Comparison of ENCODE assay signal across 17 cellular contexts in genomic region chr1:77620273-77620672, GRCh38.
A peak's percentile ranks its signal among the peaks of the same experiment; 100 is the strongest.
DNase-seq lines count a peak whose midpoint lies in the region; ATAC-seq and FAIRE-seq lines count a peak whose summit lies in the region.
"Had no signal": no experiment of that assay in that cellular context is flagged by ENCODE, and none has a peak within 500 bp of the region (broad histone marks: within the 10 kb centered on the region; RNA-seq: fewer than 3 reads in every experiment).

No MANE protein-coding gene starts in this region.

- peaks cover 25% of the 10 kb centered on the region for H3K4me1 Mint-ChIP-seq in dendritic cell treated with granulocyte-macrophage colony-stimulating factor and Interleukin-4, amounts not matched to agents 40 ng/mL and 50 ng/mL, for 4 days (ENCODE audit: low read depth)
- peaks cover 20% of the 10 kb centered on the region for H3K4me1 Mint-ChIP-seq in stimulated activated effector memory CD8-positive, alpha-beta T cell treated with anti-CD3 and anti-CD28 coated beads, Interleukin-12 subunit alpha, Interleukin-12 subunit beta, amount 100 ng/mL, for 72 hours

- H3K4me3 Mint-ChIP-seq in dendritic cell treated with granulocyte-macrophage colony-stimulating factor and Interleukin-4, amounts not matched to agents 40 ng/mL and 50 ng/mL, for 4 days: no peak overlapping the region
- H3K4me3 Mint-ChIP-seq in stimulated activated effector memory CD8-positive, alpha-beta T cell treated with anti-CD3 and anti-CD28 coated beads, Interleukin-12 subunit alpha, Interleukin-12 subunit beta, amount 100 ng/mL, for 72 hours: no peak overlapping the region
- H3K4me3 Mint-ChIP-seq: CD4-positive, CD25-positive, alpha-beta regulatory T cell; HFFc6; T-cell had no signal

- no peaks in the 10 kb centered on the region for H3K9me3 Mint-ChIP-seq in dendritic cell treated with granulocyte-macrophage colony-stimulating factor and Interleukin-4, amounts not matched to agents 40 ng/mL and 50 ng/mL, for 4 days
- no peaks in the 10 kb centered on the region for H3K9me3 Mint-ChIP-seq in stimulated activated effector memory CD8-positive, alpha-beta T cell treated with anti-CD3 and anti-CD28 coated beads, Interleukin-12 subunit alpha, Interleukin-12 subunit beta, amount 100 ng/mL, for 72 hours
- H3K9me3 Mint-ChIP-seq: CD4-positive, CD25-positive, alpha-beta regulatory T cell; HFFc6; T-cell had no signal

- peaks cover 49% of the 10 kb centered on the region for H3K36me3 Mint-ChIP-seq in dendritic cell treated with granulocyte-macrophage colony-stimulating factor and Interleukin-4, amounts not matched to agents 40 ng/mL and 50 ng/mL, for 4 days (ENCODE audit: low read depth)
- H3K36me3 Mint-ChIP-seq in stimulated activated effector memory CD8-positive, alpha-beta T cell treated with anti-CD3 and anti-CD28 coated beads, Interleukin-12 subunit alpha, Interleukin-12 subunit beta, amount 100 ng/mL, for 72 hours: peaks cover 58% of the 10 kb centered on the region

- DNase-seq in GM18507 (ENCODE audit: extremely low spot score, insufficient read length, low read depth) (no peak), SK-N-MC (ENCODE audit: low read depth, low spot score) (peak; percentile 66), HCEC 1CT (no peak), germinal center (ENCODE audit: low spot score) (no peak)
- DNase-seq in stimulated activated effector memory CD8-positive, alpha-beta T cell treated with anti-CD3 and anti-CD28 coated beads, Interleukin-12 subunit alpha, Interleukin-12 subunit beta, amount 100 ng/mL, for 72 hours (ENCODE audit: low spot score in 2 of 2): no peak
- DNase-seq: CD4-positive, CD25-positive, alpha-beta regulatory T cell; GOT3; HFFc6; NCI-H1092; NCI-H2081; Right ventricle myocardium superior; SK-N-SH; T-cell had no signal

- no peak for ATAC-seq in stimulated activated effector memory CD8-positive, alpha-beta T cell treated with anti-CD3 and anti-CD28 coated beads, Interleukin-12 subunit alpha, Interleukin-12 subunit beta, amount 100 ng/mL, for 72 hours
- ATAC-seq in GM18498 (IDR thresholded peaks at IDR 0.05; ENCODE audit: unreplicated experiment): no peak
- ATAC-seq: T-cell had no signal

- H3K27ac Mint-ChIP-seq in dendritic cell treated with granulocyte-macrophage colony-stimulating factor and Interleukin-4, amounts not matched to agents 40 ng/mL and 50 ng/mL, for 4 days: peak overlapping the region; percentile 0
- peak overlapping the region; percentile 50 for H3K27ac Mint-ChIP-seq in stimulated activated effector memory CD8-positive, alpha-beta T cell treated with anti-CD3 and anti-CD28 coated beads, Interleukin-12 subunit alpha, Interleukin-12 subunit beta, amount 100 ng/mL, for 72 hours
- H3K27ac Mint-ChIP-seq: HFFc6 had no signal

- no peaks in the 10 kb centered on the region for H3K9me3 ChIP-seq in SK-N-MC (ENCODE audit: low read depth, low read length)
- H3K9me3 ChIP-seq: SK-N-SH had no signal

- no peaks in the 10 kb centered on the region for H3K27me3 Mint-ChIP-seq in dendritic cell treated with granulocyte-macrophage colony-stimulating factor and Interleukin-4, amounts not matched to agents 40 ng/mL and 50 ng/mL, for 4 days
- H3K27me3 Mint-ChIP-seq: CD4-positive, CD25-positive, alpha-beta regulatory T cell; T-cell had no signal

- peak overlapping the region; percentile 97 for H3K27ac ChIP-seq in SK-N-MC
- H3K27ac ChIP-seq: KMS-11 had no signal

- peak overlapping the region; percentile 48 for H3K4me3 ChIP-seq in SK-N-MC

- H3K9ac ChIP-seq in SK-N-MC (ENCODE audit: insufficient read length): peak overlapping the region; percentile 39
- H3K9ac ChIP-seq: KMS-11, SK-N-SH had no signal

- intact Hi-C loops in dendritic cell treated with granulocyte-macrophage colony-stimulating factor and Interleukin-4, amounts not matched to agents 40 ng/mL and 50 ng/mL, for 4 days (cut with micrococcal nuclease): no loop called here

- peaks cover 31% of the 10 kb centered on the region for H3K36me3 ChIP-seq in SK-N-MC (ENCODE audit: insufficient read depth, low read length)

- peak; percentile 33 for FAIRE-seq in GM18507 (lab: Jason Lieb, UNC)
- FAIRE-seq: GM12891 had no signal
